2 cellular contexts compared by ENCODE assay signal in genomic region chr11:96173906-96174305, GRCh38.
TF ChIP-seq lines count a peak whose summit lies in the region.

No MANE protein-coding gene starts in this region.

TF ChIP-seq in HepG2, 621 proteins besides CTCF, POLR2A, EP300 and RAD21:
- TF ChIP-seq MNT (IDR thresholded peaks at IDR 0.05) (peak; percentile 67), FIP1L1 (IDR thresholded peaks at IDR 0.05; ENCODE audit: borderline replicate concordance, insufficient read depth, low read depth, low read length) (no peak)

TF ChIP-seq in H1, 55 proteins besides CTCF, POLR2A, EP300 and RAD21:
- TF ChIP-seq E2F6 (IDR thresholded peaks at IDR 0.05) (peak; percentile 33; the same call in 1 of the 2 replicates), TEAD4 (IDR thresholded peaks at IDR 0.05; ENCODE audit: low read depth, low read length) (no peak)
